ENCODE assay signal across 8 cellular contexts in the genomic region with DNA sequence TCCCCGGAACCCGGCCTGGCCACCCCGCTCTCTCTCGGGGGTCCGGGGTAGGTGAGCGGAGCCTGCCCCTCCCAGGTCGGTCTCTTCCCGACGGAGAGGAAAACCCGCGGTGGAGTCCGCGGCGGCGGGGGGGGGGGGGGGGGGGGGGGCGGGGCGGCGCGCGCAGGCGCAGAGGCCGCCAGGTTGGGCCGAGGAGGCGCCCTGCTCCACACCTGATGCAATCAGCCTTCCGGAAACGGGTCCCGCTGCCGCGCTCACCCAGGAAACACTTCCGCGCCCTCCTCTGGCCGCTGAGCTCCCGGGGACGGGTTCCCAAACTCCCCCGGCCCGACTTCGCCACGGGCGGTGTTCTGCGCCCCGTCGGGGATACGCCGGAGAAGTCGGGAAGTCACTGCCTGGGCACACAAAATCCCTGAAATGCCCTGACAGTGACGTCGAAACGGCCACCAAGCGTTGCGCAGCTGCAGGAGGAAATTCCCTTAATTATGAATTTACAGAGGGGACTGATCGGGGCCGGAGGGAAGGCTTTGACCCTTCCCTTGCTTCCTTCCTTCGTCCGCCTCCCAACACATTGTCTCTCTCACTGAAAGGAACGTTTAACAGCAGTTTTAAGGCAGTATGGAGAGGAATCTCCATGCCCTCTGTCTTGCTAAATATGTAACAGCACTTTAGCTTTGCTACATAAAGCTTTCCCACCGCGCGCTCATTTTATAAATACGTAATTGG. TPM values are rescaled to one million over a fixed set of nuclear protein-coding genes. Genes with fewer than 3 reads are reported as not detected.
DNase-seq lines count a peak whose midpoint lies in the region; ATAC-seq and TF ChIP-seq lines count a peak whose summit lies in the region.

No MANE protein-coding gene starts in this region.

- no peak overlapping the region for H3K27ac ChIP-seq in effector memory CD4-positive, alpha-beta T cell (ENCODE audit: insufficient read depth, low read length, poor library complexity, severe bottlenecking)

- no peaks in the 10 kb centered on the region for H3K36me3 ChIP-seq in effector memory CD4-positive, alpha-beta T cell (ENCODE audit: control insufficient read depth, insufficient read depth, low read length)

- no peaks in the 10 kb centered on the region for H3K9me3 Mint-ChIP-seq in stimulated activated effector memory CD8-positive, alpha-beta T cell treated with anti-CD3 and anti-CD28 coated beads, Interleukin-12 subunit alpha, Interleukin-12 subunit beta, amount 100 ng/mL, for 72 hours

- H3K4me1 Mint-ChIP-seq in stimulated activated effector memory CD8-positive, alpha-beta T cell treated with anti-CD3 and anti-CD28 coated beads, Interleukin-12 subunit alpha, Interleukin-12 subunit beta, amount 100 ng/mL, for 72 hours = peaks cover 6% of the 10 kb centered on the region

- no peaks in the 10 kb centered on the region for H3K36me3 Mint-ChIP-seq in stimulated activated effector memory CD8-positive, alpha-beta T cell treated with anti-CD3 and anti-CD28 coated beads, Interleukin-12 subunit alpha, Interleukin-12 subunit beta, amount 100 ng/mL, for 72 hours

- H3K4me3 Mint-ChIP-seq in stimulated activated effector memory CD8-positive, alpha-beta T cell treated with anti-CD3 and anti-CD28 coated beads, Interleukin-12 subunit alpha, Interleukin-12 subunit beta, amount 100 ng/mL, for 72 hours = peak overlapping the region; percentile 38

- no peak overlapping the region for H3K27ac Mint-ChIP-seq in stimulated activated effector memory CD8-positive, alpha-beta T cell treated with anti-CD3 and anti-CD28 coated beads, Interleukin-12 subunit alpha, Interleukin-12 subunit beta, amount 100 ng/mL, for 72 hours

- peaks cover 19% of the 10 kb centered on the region for H3K27me3 ChIP-seq in effector memory CD4-positive, alpha-beta T cell (replicated peaks; ENCODE audit: control insufficient read depth, insufficient read depth, low read length, poor library complexity, severe bottlenecking)

- ATAC-seq in GM18505 (IDR thresholded peaks at IDR 0.05; ENCODE audit: unreplicated experiment) (peak; percentile 48), HG02943 (IDR thresholded peaks at IDR 0.05; ENCODE audit: low read depth, unreplicated experiment) (peak; percentile 59)
- peak; percentile 44 for ATAC-seq in stimulated activated effector memory CD8-positive, alpha-beta T cell treated with anti-CD3 and anti-CD28 coated beads, Interleukin-12 subunit alpha, Interleukin-12 subunit beta, amount 100 ng/mL, for 72 hours

- H3K9me3 ChIP-seq in effector memory CD4-positive, alpha-beta T cell (ENCODE audit: control insufficient read depth, low read length) = no peaks in the 10 kb centered on the region

- H3K4me1 ChIP-seq in effector memory CD4-positive, alpha-beta T cell (ENCODE audit: control insufficient read depth, insufficient read depth, low read length, poor library complexity, severe bottlenecking) = peaks cover 11% of the 10 kb centered on the region

- DNase-seq in 8988T (peak; percentile 96), NCI-H2081 (lab: John Stamatoyannopoulos, UW) (peak; percentile 93 to 94), mesenteric fat pad (ENCODE audit: low spot score) (peak; percentile 92)
- peak; percentile 19 to 49 for DNase-seq in activated CD4-positive, alpha-beta T cell treated with anti-CD3 and anti-CD28 coated beads for 24 hours (ENCODE audit: low read depth in 2 of 2)
- no peak for DNase-seq in effector memory CD4-positive, alpha-beta T cell
- peak in 1 of 2 donors; percentile 67 for DNase-seq in stimulated activated effector memory CD8-positive, alpha-beta T cell treated with anti-CD3 and anti-CD28 coated beads, Interleukin-12 subunit alpha, Interleukin-12 subunit beta, amount 100 ng/mL, for 72 hours (ENCODE audit: low spot score in 2 of 2)

- peak overlapping the region; percentile 28 for H3K4me3 ChIP-seq in effector memory CD4-positive, alpha-beta T cell (ENCODE audit: insufficient read depth, low read depth, low read length, poor library complexity, severe bottlenecking)

- TF ChIP-seq POLR2A in GM18505 (IDR thresholded peaks at IDR 0.05; ENCODE audit: borderline replicate concordance, extremely low read depth, insufficient read depth, insufficient read length) = peak; percentile 89

RNA-seq across cellular contexts. Expression of a gene that starts 2.1 kb away (rescaled TPM):
- total RNA-seq in mesenteric fat pad = 121 TPM

RNA-seq across cellular contexts. Expression of a gene that starts 40.3 kb away (rescaled TPM):
- total RNA-seq in mesenteric fat pad = 191 TPM

Comparison
In these comparisons a context has a peak if more than half of its experiments do, and no peak if none do; other contexts are left out.
1. DNase-seq: peak in 8988T (single experiment), NCI-H2081 (2 of 2), activated CD4-positive, alpha-beta T cell treated with anti-CD3 and anti-CD28 coated beads for 24 hours (2 of 2) and mesenteric fat pad (single experiment); none in effector memory CD4-positive, alpha-beta T cell (0 of 3).
2. Peak in every context shown above with its lines, with median percentiles within 50 percentile points of each other: ATAC-seq.